ENCODE assay signal across 1 cellular context in the genomic region with DNA sequence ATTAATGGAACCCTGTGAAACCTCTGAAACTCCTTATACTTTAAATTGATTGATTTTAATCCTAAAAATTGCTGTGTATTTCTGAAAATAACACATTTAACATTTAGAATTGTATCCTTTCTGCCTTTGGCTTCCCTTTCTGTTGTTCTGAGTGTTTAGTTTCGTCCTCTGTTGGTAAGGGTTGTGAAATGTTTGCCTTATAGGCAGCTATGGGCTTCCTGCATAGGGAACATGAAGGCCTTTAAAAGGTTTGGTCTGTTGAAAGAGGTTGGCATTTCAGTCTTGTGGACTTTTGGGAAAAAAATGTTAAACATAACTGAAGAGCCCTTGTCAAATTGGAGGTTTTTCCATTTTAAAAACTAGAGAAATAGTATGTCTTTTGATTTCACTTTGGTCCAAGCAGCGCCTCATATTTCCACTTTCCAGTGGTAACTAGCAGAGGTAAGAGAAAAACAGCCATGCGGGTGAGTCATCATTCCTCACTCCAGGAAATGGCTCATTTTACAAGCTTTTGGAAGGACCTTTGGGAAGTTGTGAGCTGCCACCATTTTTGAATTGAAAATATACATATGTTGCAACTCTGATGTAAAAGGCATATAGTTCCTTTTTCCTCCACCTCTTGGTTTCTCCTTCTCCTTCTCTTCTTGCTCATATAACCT.
TF ChIP-seq lines count a peak whose summit lies in the region.

No MANE protein-coding gene starts in this region.

TF ChIP-seq in H1, 55 proteins besides CTCF, POLR2A, EP300 and RAD21 (continued from another document):
- TF ChIP-seq, protein P1, sequence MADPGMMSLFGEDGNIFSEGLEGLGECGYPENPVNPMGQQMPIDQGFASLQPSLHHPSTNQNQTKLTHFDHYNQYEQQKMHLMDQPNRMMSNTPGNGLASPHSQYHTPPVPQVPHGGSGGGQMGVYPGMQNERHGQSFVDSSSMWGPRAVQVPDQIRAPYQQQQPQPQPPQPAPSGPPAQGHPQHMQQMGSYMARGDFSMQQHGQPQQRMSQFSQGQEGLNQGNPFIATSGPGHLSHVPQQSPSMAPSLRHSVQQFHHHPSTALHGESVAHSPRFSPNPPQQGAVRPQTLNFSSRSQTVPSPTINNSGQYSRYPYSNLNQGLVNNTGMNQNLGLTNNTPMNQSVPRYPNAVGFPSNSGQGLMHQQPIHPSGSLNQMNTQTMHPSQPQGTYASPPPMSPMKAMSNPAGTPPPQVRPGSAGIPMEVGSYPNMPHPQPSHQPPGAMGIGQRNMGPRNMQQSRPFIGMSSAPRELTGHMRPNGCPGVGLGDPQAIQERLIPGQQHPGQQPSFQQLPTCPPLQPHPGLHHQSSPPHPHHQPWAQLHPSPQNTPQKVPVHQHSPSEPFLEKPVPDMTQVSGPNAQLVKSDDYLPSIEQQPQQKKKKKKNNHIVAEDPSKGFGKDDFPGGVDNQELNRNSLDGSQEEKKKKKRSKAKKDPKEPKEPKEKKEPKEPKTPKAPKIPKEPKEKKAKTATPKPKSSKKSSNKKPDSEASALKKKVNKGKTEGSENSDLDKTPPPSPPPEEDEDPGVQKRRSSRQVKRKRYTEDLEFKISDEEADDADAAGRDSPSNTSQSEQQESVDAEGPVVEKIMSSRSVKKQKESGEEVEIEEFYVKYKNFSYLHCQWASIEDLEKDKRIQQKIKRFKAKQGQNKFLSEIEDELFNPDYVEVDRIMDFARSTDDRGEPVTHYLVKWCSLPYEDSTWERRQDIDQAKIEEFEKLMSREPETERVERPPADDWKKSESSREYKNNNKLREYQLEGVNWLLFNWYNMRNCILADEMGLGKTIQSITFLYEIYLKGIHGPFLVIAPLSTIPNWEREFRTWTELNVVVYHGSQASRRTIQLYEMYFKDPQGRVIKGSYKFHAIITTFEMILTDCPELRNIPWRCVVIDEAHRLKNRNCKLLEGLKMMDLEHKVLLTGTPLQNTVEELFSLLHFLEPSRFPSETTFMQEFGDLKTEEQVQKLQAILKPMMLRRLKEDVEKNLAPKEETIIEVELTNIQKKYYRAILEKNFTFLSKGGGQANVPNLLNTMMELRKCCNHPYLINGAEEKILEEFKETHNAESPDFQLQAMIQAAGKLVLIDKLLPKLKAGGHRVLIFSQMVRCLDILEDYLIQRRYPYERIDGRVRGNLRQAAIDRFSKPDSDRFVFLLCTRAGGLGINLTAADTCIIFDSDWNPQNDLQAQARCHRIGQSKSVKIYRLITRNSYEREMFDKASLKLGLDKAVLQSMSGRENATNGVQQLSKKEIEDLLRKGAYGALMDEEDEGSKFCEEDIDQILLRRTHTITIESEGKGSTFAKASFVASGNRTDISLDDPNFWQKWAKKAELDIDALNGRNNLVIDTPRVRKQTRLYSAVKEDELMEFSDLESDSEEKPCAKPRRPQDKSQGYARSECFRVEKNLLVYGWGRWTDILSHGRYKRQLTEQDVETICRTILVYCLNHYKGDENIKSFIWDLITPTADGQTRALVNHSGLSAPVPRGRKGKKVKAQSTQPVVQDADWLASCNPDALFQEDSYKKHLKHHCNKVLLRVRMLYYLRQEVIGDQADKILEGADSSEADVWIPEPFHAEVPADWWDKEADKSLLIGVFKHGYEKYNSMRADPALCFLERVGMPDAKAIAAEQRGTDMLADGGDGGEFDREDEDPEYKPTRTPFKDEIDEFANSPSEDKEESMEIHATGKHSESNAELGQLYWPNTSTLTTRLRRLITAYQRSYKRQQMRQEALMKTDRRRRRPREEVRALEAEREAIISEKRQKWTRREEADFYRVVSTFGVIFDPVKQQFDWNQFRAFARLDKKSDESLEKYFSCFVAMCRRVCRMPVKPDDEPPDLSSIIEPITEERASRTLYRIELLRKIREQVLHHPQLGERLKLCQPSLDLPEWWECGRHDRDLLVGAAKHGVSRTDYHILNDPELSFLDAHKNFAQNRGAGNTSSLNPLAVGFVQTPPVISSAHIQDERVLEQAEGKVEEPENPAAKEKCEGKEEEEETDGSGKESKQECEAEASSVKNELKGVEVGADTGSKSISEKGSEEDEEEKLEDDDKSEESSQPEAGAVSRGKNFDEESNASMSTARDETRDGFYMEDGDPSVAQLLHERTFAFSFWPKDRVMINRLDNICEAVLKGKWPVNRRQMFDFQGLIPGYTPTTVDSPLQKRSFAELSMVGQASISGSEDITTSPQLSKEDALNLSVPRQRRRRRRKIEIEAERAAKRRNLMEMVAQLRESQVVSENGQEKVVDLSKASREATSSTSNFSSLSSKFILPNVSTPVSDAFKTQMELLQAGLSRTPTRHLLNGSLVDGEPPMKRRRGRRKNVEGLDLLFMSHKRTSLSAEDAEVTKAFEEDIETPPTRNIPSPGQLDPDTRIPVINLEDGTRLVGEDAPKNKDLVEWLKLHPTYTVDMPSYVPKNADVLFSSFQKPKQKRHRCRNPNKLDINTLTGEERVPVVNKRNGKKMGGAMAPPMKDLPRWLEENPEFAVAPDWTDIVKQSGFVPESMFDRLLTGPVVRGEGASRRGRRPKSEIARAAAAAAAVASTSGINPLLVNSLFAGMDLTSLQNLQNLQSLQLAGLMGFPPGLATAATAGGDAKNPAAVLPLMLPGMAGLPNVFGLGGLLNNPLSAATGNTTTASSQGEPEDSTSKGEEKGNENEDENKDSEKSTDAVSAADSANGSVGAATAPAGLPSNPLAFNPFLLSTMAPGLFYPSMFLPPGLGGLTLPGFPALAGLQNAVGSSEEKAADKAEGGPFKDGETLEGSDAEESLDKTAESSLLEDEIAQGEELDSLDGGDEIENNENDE (IDR thresholded peaks at IDR 0.05; ENCODE audit: insufficient replicate concordance, low read length) = no peak
- TF ChIP-seq SP1 (IDR thresholded peaks at IDR 0.05; ENCODE audit: low read depth, low read length) = no peak
TF ChIP-seq in H1: peak in this region for 1.
